Comparison of ENCODE assay signal across 8 cellular contexts in the genomic region with DNA sequence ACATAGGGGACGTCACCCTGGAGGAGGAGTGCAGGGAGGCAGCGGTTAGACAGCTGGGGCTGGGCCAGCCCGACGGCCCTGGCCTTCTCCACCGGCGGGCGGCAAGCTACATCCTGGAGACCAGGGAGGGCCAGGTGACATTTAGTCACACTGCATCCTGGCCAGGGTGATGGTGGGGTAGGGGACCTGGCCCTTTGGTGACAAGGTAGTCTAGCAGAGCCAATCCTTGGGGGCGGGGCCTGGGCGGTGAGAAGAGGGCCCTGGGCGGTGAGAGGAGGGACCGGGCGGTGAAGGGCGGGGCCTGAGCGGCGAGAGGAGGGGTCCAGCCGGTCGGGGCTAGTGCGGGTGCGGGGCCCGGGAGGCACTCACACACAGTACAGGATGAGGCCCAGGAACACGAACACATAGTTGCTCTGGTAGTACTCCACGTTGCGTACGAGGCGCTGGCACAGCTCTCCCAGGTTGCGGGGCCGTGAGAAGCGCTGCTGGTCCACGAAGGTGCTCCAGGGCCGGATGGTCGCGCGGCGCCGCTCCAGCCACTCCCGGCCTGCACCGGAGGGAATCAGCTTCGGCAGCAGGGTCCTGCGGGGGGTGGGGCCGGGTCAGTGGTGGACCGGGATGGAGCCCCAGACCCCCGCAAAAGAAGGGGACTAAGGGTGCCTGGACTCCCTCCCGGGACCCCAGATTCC. TPM values are rescaled to one million over a fixed set of nuclear protein-coding genes. Genes with fewer than 3 reads are reported as not detected.
DNase-seq lines count a peak whose midpoint lies in the region; ATAC-seq and TF ChIP-seq lines count a peak whose summit lies in the region.

No MANE protein-coding gene starts in this region.

- H3K9ac ChIP-seq in mesenchymal stem cell (ENCODE audit: low read length), result peak overlapping the region; percentile 99

- H2BK120ac ChIP-seq in mesenchymal stem cell (ENCODE audit: low read depth, low read length), result peak overlapping the region; percentile 64

- H3K27ac ChIP-seq in mesenchymal stem cell (ENCODE audit: low read length, poor library complexity, severe bottlenecking), result peak overlapping the region; percentile 78

- peaks cover 23 to 29% of the 10 kb centered on the region in 2 experiments for H3K36me3 ChIP-seq in mesenchymal stem cell (ENCODE audit: control insufficient read depth in 1 of 2, insufficient read depth in 2 of 2, low read depth in 1 of 2, low read length in 2 of 2)

- peak overlapping the region; percentile 36 for H2BK5ac ChIP-seq in mesenchymal stem cell (ENCODE audit: low read depth, low read length, poor library complexity, severe bottlenecking)

- H3K4me2 ChIP-seq in mesenchymal stem cell (ENCODE audit: low read length, poor library complexity, severe bottlenecking), result peak overlapping the region; percentile 90

- H3K4ac ChIP-seq in mesenchymal stem cell (ENCODE audit: low read depth in 1 of 2, low read length in 2 of 2), result peak overlapping the region; percentile 94 to 99

- H4K8ac ChIP-seq in mesenchymal stem cell (ENCODE audit: low read length), result peak overlapping the region; percentile 89

- H3K23ac ChIP-seq in mesenchymal stem cell (ENCODE audit: low read length in 2 of 2), result peak overlapping the region; percentile 10 to 84

- peak overlapping the region; percentile 44 for H2AFZ ChIP-seq in mesenchymal stem cell (ENCODE audit: low read depth, low read length)

- H2AK5ac ChIP-seq in mesenchymal stem cell (ENCODE audit: low read length, severe bottlenecking), result peak overlapping the region; percentile 19

- peak overlapping the region in 1 of 2 experiments; percentile 10 for H2BK12ac ChIP-seq in mesenchymal stem cell (ENCODE audit: low read length in 2 of 2)

- ATAC-seq in HG03159 (IDR thresholded peaks at IDR 0.05; ENCODE audit: unreplicated experiment), result peak; percentile 51
- ATAC-seq in HG02852 (IDR thresholded peaks at IDR 0.05; ENCODE audit: unreplicated experiment), result no peak

- no peaks in the 10 kb centered on the region for H3K9me3 ChIP-seq in mesenchymal stem cell (ENCODE audit: control insufficient read depth, low read length)

- peaks cover 15% of the 10 kb centered on the region for H3K4me1 ChIP-seq in mesenchymal stem cell (ENCODE audit: control insufficient read depth, insufficient read depth, low read depth, low read length)

- peak overlapping the region; percentile 89 to 93 for H3K4me3 ChIP-seq in mesenchymal stem cell (ENCODE audit: insufficient read depth in 1 of 2, low read depth in 1 of 2, low read length in 2 of 2)

- H3K27me3 ChIP-seq in mesenchymal stem cell (ENCODE audit: control insufficient read depth in 1 of 2, insufficient read depth in 1 of 2, low read length in 2 of 2), result no peaks in the 10 kb centered on the region

- no peak for TF ChIP-seq CTCF in GM13977 (IDR thresholded peaks at IDR 0.05; ENCODE audit: extremely low read depth, insufficient read depth, missing control alignments)

- in situ Hi-C loops in GM13977 (cut with MboI; ENCODE audit: low pct_unique_long_range_greater_than_20kb, low sequenced_read_pairs, unreplicated experiment), result no loop called here

- H3K18ac ChIP-seq in mesenchymal stem cell (ENCODE audit: low read depth in 1 of 2, low read length in 2 of 2), result peak overlapping the region; percentile 96 to 98

- H4K91ac ChIP-seq in mesenchymal stem cell (ENCODE audit: low read length), result peak overlapping the region; percentile 100

- DNase-seq in GM13977 (ENCODE audit: low spot score) (peak; percentile 89), NCI-H748 (lab: John Stamatoyannopoulos, UW; ENCODE audit: unreplicated experiment) (peak; percentile 89), mesenchymal stem cell (peak; percentile 89)
- DNase-seq in activated CD8-positive, alpha-beta memory T cell treated with anti-CD3 and anti-CD28 coated beads for 4 hours (ENCODE audit: low read depth in 2 of 2), result peak; percentile 55 to 69
- DNase-seq in effector CD8-positive, alpha-beta T cell (lab: John Stamatoyannopoulos, UW), result peak; percentile 71
- peak; percentile 64 for DNase-seq in stimulated activated CD8-positive, alpha-beta memory T cell treated with anti-CD3 and anti-CD28 coated beads, Interleukin-12 subunit alpha, Interleukin-12 subunit beta, amount 100 ng/mL, for 4 hours (ENCODE audit: low read depth)

- 3% methylated on average over 41 of the region's 43 CpGs for WGBS in mesenchymal stem cell

- peak overlapping the region; percentile 34 for H2BK15ac ChIP-seq in mesenchymal stem cell (ENCODE audit: low read depth, poor library complexity, severe bottlenecking)

- H3K14ac ChIP-seq in mesenchymal stem cell (ENCODE audit: low read length in 2 of 2), result peak overlapping the region in 1 of 2 experiments; percentile 84

- peaks cover 21% of the 10 kb centered on the region for H3K79me1 ChIP-seq in mesenchymal stem cell (replicated peaks; ENCODE audit: low read length, poor library complexity, severe bottlenecking)

RNA-seq across cellular contexts. Expression of gene RABAC1, which starts 0.6 kb away (rescaled TPM):
- 292 TPM for polyA plus RNA-seq in mesenchymal stem cell (2013, experiment 1 of 2)
- 293 TPM for polyA plus RNA-seq in mesenchymal stem cell (2013, experiment 2 of 2)

RNA-seq across cellular contexts. Expression of gene ERFL, which starts 30.3 kb away (rescaled TPM):
- 0.06 TPM for polyA plus RNA-seq in mesenchymal stem cell (2013, experiment 1 of 2)
- 0.05 TPM for polyA plus RNA-seq in mesenchymal stem cell (2013, experiment 2 of 2)

RNA-seq across cellular contexts. Expression of gene ATP1A3, which starts 35.5 kb away (rescaled TPM):
- polyA plus RNA-seq in mesenchymal stem cell (2013, experiment 1 of 2), result 0.08 TPM
- polyA plus RNA-seq in mesenchymal stem cell (2013, experiment 2 of 2), result 0.11 TPM
